Comparison of ENCODE assay signal across 1 cellular context in the genomic region with DNA sequence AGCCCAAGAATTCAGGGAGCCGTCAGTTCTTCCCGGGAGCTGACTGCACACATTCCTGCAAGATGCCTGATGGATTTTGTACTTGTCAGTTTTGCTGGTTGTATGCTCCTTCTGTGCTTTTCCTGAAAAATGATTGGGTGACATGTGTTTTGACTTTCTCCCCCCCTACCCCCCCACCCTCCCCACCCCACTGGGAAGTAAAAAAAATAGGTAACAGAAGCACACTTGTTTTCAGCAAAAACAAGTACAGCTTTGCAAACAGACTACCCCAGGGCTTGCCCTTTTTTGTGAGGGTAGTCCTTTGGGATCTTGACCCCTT.
TF ChIP-seq lines count a peak whose summit lies in the region.

No MANE protein-coding gene starts in this region.

TF ChIP-seq in SK-N-SH, 30 proteins besides CTCF, POLR2A, EP300 and RAD21 (continued from another document):
- TF ChIP-seq NFIC (IDR thresholded peaks at IDR 0.05; ENCODE audit: borderline replicate concordance): no peak
